ENCODE assay signal across 8 cellular contexts in the genomic region with DNA sequence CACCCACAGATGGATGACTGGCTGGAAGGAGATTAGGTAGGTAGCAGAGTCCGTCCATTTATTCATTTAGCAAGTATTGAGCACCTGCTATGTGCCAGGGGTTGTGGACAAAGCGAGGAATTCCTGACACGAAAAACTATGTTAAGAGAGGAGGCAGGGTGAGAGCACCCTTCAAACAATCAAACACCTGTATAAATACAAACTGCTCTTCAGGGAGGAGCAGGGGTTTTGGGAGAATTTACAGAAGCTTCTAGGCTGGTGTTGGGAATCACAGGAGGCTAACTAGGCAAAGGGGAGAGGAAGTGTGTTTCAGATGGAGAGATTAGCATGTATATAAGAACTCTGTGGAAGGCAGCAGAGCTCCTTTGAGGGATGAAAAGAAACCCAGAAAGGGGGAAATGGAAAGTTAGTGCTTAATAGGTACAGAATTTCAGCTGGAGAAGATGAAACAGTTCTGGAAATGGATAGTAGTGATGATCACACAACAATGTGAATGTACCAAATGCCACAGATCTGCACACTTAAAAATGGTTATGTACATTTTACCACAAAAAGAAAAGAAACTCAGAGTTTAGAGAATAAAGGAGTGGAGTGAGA. TPM values are rescaled to one million over a fixed set of nuclear protein-coding genes. Genes with fewer than 3 reads are reported as not detected.
DNase-seq lines count a peak whose midpoint lies in the region; ATAC-seq and TF ChIP-seq lines count a peak whose summit lies in the region.

No MANE protein-coding gene starts in this region.

- H3K9me3 Mint-ChIP-seq in activated CD8-positive, alpha-beta T cell treated with anti-CD3 and anti-CD28 coated beads for 36 hours, result peaks cover 1% of the 10 kb centered on the region

- intact Hi-C loops in activated CD8-positive, alpha-beta T cell treated with anti-CD3 and anti-CD28 coated beads for 36 hours (cut with micrococcal nuclease), result loop anchor here (10.0 kb wide), 1 partner anchor 162 kb away; no protein-coding TSS in a partner anchor
- intact Hi-C loops in stomach (cut with DNase I; ENCODE audit: low total_unique reads), result no loop called here

- H3K4me1 Mint-ChIP-seq in activated CD8-positive, alpha-beta T cell treated with anti-CD3 and anti-CD28 coated beads for 36 hours (ENCODE audit: low read depth), result peaks cover 42% of the 10 kb centered on the region

- 0 to 5% (median 3%) methylated on average over 3 of the region's 3 CpGs for WGBS in stomach, 5 donors

- peak overlapping the region; percentile 56 for H3K9ac ChIP-seq in iPS-15b (ENCODE audit: low read depth, low read length)

- no peaks in the 10 kb centered on the region for H3K27me3 Mint-ChIP-seq in activated CD8-positive, alpha-beta T cell treated with anti-CD3 and anti-CD28 coated beads for 36 hours

- peak overlapping the region; percentile 96 for H3K27ac Mint-ChIP-seq in activated CD8-positive, alpha-beta T cell treated with anti-CD3 and anti-CD28 coated beads for 36 hours

- ATAC-seq in activated CD8-positive, alpha-beta T cell treated with anti-CD3 and anti-CD28 coated beads for 36 hours, result no peak
- ATAC-seq in HG02623 (IDR thresholded peaks at IDR 0.05; ENCODE audit: unreplicated experiment) (no peak), HG03045 (IDR thresholded peaks at IDR 0.05; ENCODE audit: unreplicated experiment) (no peak)

- H3K36me3 ChIP-seq in iPS-15b (ENCODE audit: control insufficient read depth, insufficient read depth, low read length) (no peaks in the 10 kb centered on the region), stomach (peaks cover 0 to 3% (median 0%) of the 10 kb centered on the region in 4 donors)

- H3K27me3 ChIP-seq in iPS-15b (ENCODE audit: control insufficient read depth, insufficient read depth, low read length) (no peaks in the 10 kb centered on the region), stomach (no peaks in the 10 kb centered on the region)

- H3K4me1 ChIP-seq in iPS-15b (ENCODE audit: control insufficient read depth, insufficient read depth, low read length) (peaks cover 6% of the 10 kb centered on the region), stomach (peaks cover 13 to 41% (median 27%) of the 10 kb centered on the region in 4 donors)

- TF ChIP-seq POLR2A in stomach (IDR thresholded peaks at IDR 0.05), result no peak

- TF ChIP-seq EP300 in stomach (IDR thresholded peaks at IDR 0.05), result no peak

- TF ChIP-seq CTCF in activated CD8-positive, alpha-beta T cell treated with anti-CD3 and anti-CD28 coated beads for 36 hours (IDR thresholded peaks at IDR 0.05), result peak; percentile 32
- TF ChIP-seq CTCF in stomach (IDR thresholded peaks at IDR 0.05), result no peak

- peaks cover 10% of the 10 kb centered on the region for H3K36me3 Mint-ChIP-seq in activated CD8-positive, alpha-beta T cell treated with anti-CD3 and anti-CD28 coated beads for 36 hours (ENCODE audit: low read depth)

- DNase-seq in NCI-H82 (lab: John Stamatoyannopoulos, UW) (peak; percentile 41), NCI-H82 treated with DMSO at 0.1 percent for 48 hours (lab: John Stamatoyannopoulos, UW; ENCODE audit: unreplicated experiment) (no peak), stomach (no peak), NCI-H1105 (lab: John Stamatoyannopoulos, UW) (no peak)
- no peak for DNase-seq in activated CD8-positive, alpha-beta T cell treated with anti-CD3 and anti-CD28 coated beads for 36 hours

- H3K27ac ChIP-seq in stomach, result peak overlapping the region; percentile 90 to 96 (median 92)

- CTCF ChIA-PET in activated CD8-positive, alpha-beta T cell treated with anti-CD3 and anti-CD28 coated beads for 36 hours (lab: Charles Lee), result interaction anchor here (1.1 to 5.4 kb wide), 13 partner anchors 9 to 162 kb away, joined by 3 to 31 read pairs (median 5); a partner anchor contains a TSS

- H3K9me3 ChIP-seq in iPS-15b (ENCODE audit: control insufficient read depth, insufficient read depth, low read length) (no peaks in the 10 kb centered on the region), stomach (no peaks in the 10 kb centered on the region)

- POLR2A ChIA-PET in activated CD8-positive, alpha-beta T cell treated with anti-CD3 and anti-CD28 coated beads for 36 hours (lab: Charles Lee), result interaction anchor here (1.4 to 3.9 kb wide), 5 partner anchors 10 to 163 kb away, joined by 4 to 46 read pairs (median 11); a partner anchor contains a TSS

- H3K4me3 ChIP-seq in iPS-15b (ENCODE audit: low read depth, low read length), result peak overlapping the region; percentile 83
- peak overlapping the region; percentile 80 to 91 (median 84) for H3K4me3 ChIP-seq in stomach

- peak overlapping the region; percentile 90 for H3K4me3 Mint-ChIP-seq in activated CD8-positive, alpha-beta T cell treated with anti-CD3 and anti-CD28 coated beads for 36 hours

RNA-seq across cellular contexts. Expression of a gene that starts 0.8 kb away (rescaled TPM):
- 10 to 100 TPM; 35.0 to 35.7 TPM for total RNA-seq in activated CD8-positive, alpha-beta T cell treated with anti-CD3 and anti-CD28 coated beads for 36 hours
- 10 to 100 TPM in 4 of 5 donors, 1 to 10 TPM in 1; 9.8 to 64.3 (median 32.7) TPM for total RNA-seq in stomach
- polyA plus RNA-seq in stomach, result 10 to 100 TPM; 15.5 to 31.5 (median 26.3) TPM

RNA-seq across cellular contexts. Expression of a gene that starts 8.1 kb away (rescaled TPM):
- total RNA-seq in activated CD8-positive, alpha-beta T cell treated with anti-CD3 and anti-CD28 coated beads for 36 hours, result 10 to 100 TPM; 56.9 to 59.6 TPM
- total RNA-seq in stomach, result 10 to 100 TPM in 4 of 5 donors, 1 to 10 TPM in 1; 8.0 to 34.4 (median 27.7) TPM
- polyA plus RNA-seq in stomach, result 10 to 100 TPM; 31.9 to 59.7 (median 49.6) TPM

RNA-seq across cellular contexts. Expression of a gene that starts 17.9 kb away (rescaled TPM):
- total RNA-seq in activated CD8-positive, alpha-beta T cell treated with anti-CD3 and anti-CD28 coated beads for 36 hours, result 10 to 100 TPM; 63.4 to 65.9 TPM
- total RNA-seq in stomach, result 100 to 1,000 TPM in 4 of 5 donors, 10 to 100 TPM in 1; 76.5 to 488 (median 141) TPM
- 10 to 100 TPM in 1 of 3 donors, 1 to 10 TPM in 2; 3.8 to 20.0 (median 6.4) TPM for polyA plus RNA-seq in stomach
